In genomic region chr7:17663056-17663675, GRCh38 we compare ENCODE assay signal across 17 cellular contexts.
A peak's percentile ranks its signal among the peaks of the same experiment; 100 is the strongest.
DNase-seq lines count a peak whose midpoint lies in the region; ATAC-seq and TF ChIP-seq lines count a peak whose summit lies in the region.
"Had no signal": no experiment of that assay in that cellular context is flagged by ENCODE, and none has a peak within 500 bp of the region (broad histone marks: within the 10 kb centered on the region; RNA-seq: fewer than 3 reads in every experiment).

No MANE protein-coding gene starts in this region.

- H3K36me3 Mint-ChIP-seq in naive thymus-derived CD4-positive, alpha-beta T cell = no peaks in the 10 kb centered on the region

- peak; percentile 61 for ATAC-seq in left lung
- no peak for ATAC-seq in naive thymus-derived CD4-positive, alpha-beta T cell
- ATAC-seq: activated CD8-positive, alpha-beta T cell treated with anti-CD3 and anti-CD28 coated beads for 36 hours; GM12878 had no signal

- CTCF ChIA-PET in naive thymus-derived CD4-positive, alpha-beta T cell (lab: Charles Lee) = no interaction called here

- H3K27ac ChIP-seq in breast epithelium = peak overlapping the region; percentile 44 to 65
- peak overlapping the region; percentile 19 to 47 for H3K27ac ChIP-seq in left lung
- H3K27ac ChIP-seq in naive thymus-derived CD4-positive, alpha-beta T cell (ENCODE audit: low read depth, low read length) = no peak overlapping the region
- H3K27ac ChIP-seq: 22Rv1, PC-9 had no signal

- intact Hi-C loops in breast epithelium (cut with DNase I; ENCODE audit: low total_unique reads) (no loop called here), left lung (cut with DNase I) (no loop called here)
- intact Hi-C loops in naive thymus-derived CD4-positive, alpha-beta T cell (cut with micrococcal nuclease) = no loop called here

- H3K27ac Mint-ChIP-seq in naive thymus-derived CD4-positive, alpha-beta T cell = no peak overlapping the region
- H3K27ac Mint-ChIP-seq: activated CD8-positive, alpha-beta T cell treated with anti-CD3 and anti-CD28 coated beads for 36 hours had no signal

- H3K27me3 Mint-ChIP-seq in naive thymus-derived CD4-positive, alpha-beta T cell = peaks cover 0 to 8% (median 4%) of the 10 kb centered on the region in 5 donors

- DNase-seq in A172 (ENCODE audit: low spot score) (peak; percentile 78), HT1080 (ENCODE audit: low read depth) (peak; percentile 60), breast epithelium (ENCODE audit: low spot score in 2 of 2) (no peak), left lung (no peak), GM19240 (ENCODE audit: insufficient read length, low spot score) (no peak), UCSD-AML1 (lab: John Stamatoyannopoulos, UW; ENCODE audit: unreplicated experiment) (no peak), NCI-H1436 (lab: John Stamatoyannopoulos, UW) (no peak)
- DNase-seq in naive thymus-derived CD4-positive, alpha-beta T cell = no peak
- DNase-seq: activated CD8-positive, alpha-beta T cell treated with anti-CD3 and anti-CD28 coated beads for 36 hours; activated effector memory CD4-positive, alpha-beta T cell treated with Interleukin-2 at 50 U/mL for 16 hours; T-helper 2 cell had no signal

- POLR2A ChIA-PET in naive thymus-derived CD4-positive, alpha-beta T cell (lab: Charles Lee) = no interaction called here

- no peak for TF ChIP-seq POLR2A in breast epithelium (IDR thresholded peaks at IDR 0.05)

- TF ChIP-seq CTCF in breast epithelium (IDR thresholded peaks at IDR 0.05) (no peak), left lung (IDR thresholded peaks at IDR 0.05) (no peak)

- H3K4me1 Mint-ChIP-seq in naive thymus-derived CD4-positive, alpha-beta T cell = no peaks in the 10 kb centered on the region

- no peak overlapping the region for H3K4me3 ChIP-seq in breast epithelium
- H3K4me3 ChIP-seq in left lung = no peak overlapping the region
- H3K4me3 ChIP-seq in naive thymus-derived CD4-positive, alpha-beta T cell (ENCODE audit: low read length) = no peak overlapping the region
- H3K4me3 ChIP-seq: esophagus muscularis mucosa, GM12878, PC-9, tibial nerve had no signal

- H3K27me3 ChIP-seq in breast epithelium = no peaks in the 10 kb centered on the region
- no peaks in the 10 kb centered on the region for H3K27me3 ChIP-seq in left lung
- no peaks in the 10 kb centered on the region for H3K27me3 ChIP-seq in naive thymus-derived CD4-positive, alpha-beta T cell (ENCODE audit: control insufficient read depth in 2 of 2, insufficient read depth in 2 of 2, low read length in 2 of 2)
- H3K27me3 ChIP-seq: esophagus muscularis mucosa, tibial nerve had no signal

- no peaks in the 10 kb centered on the region for H3K9me3 ChIP-seq in breast epithelium
- H3K9me3 ChIP-seq in left lung = peaks cover 0 to 2% of the 10 kb centered on the region in 2 donors
- no peaks in the 10 kb centered on the region for H3K9me3 ChIP-seq in naive thymus-derived CD4-positive, alpha-beta T cell (ENCODE audit: control insufficient read depth in 2 of 3, low read length in 3 of 3)

- no peaks in the 10 kb centered on the region for H3K4me1 ChIP-seq in breast epithelium
- H3K4me1 ChIP-seq in left lung = peaks cover 0 to 5% of the 10 kb centered on the region in 2 donors
- H3K4me1 ChIP-seq in naive thymus-derived CD4-positive, alpha-beta T cell (ENCODE audit: control insufficient read depth in 2 of 2, insufficient read depth in 2 of 2, low read length in 2 of 2) = no peaks in the 10 kb centered on the region
- H3K4me1 ChIP-seq: tibial nerve had no signal

- peaks cover 0 to 2% (median 0%) of the 10 kb centered on the region in 11 donors for H3K9me3 Mint-ChIP-seq in naive thymus-derived CD4-positive, alpha-beta T cell
- H3K9me3 Mint-ChIP-seq: activated CD8-positive, alpha-beta T cell treated with anti-CD3 and anti-CD28 coated beads for 36 hours; neural crest cell had no signal

- H3K36me3 ChIP-seq in breast epithelium = no peaks in the 10 kb centered on the region
- no peaks in the 10 kb centered on the region for H3K36me3 ChIP-seq in left lung
- no peaks in the 10 kb centered on the region for H3K36me3 ChIP-seq in naive thymus-derived CD4-positive, alpha-beta T cell (ENCODE audit: control insufficient read depth in 2 of 3, insufficient read depth in 3 of 3, low read length in 3 of 3)
- H3K36me3 ChIP-seq: esophagus muscularis mucosa, tibial nerve had no signal

- H3K4me3 Mint-ChIP-seq in naive thymus-derived CD4-positive, alpha-beta T cell = no peak overlapping the region
- H3K4me3 Mint-ChIP-seq: activated CD8-positive, alpha-beta T cell treated with anti-CD3 and anti-CD28 coated beads for 36 hours; neural crest cell had no signal

Comparison
In these comparisons a context has a peak if more than half of its experiments do, and no peak if none do; other contexts are left out.
1. DNase-seq: peak in A172 (single experiment) and HT1080 (single experiment); none in breast epithelium (0 of 2), left lung (0 of 2), GM19240 (single experiment), naive thymus-derived CD4-positive, alpha-beta T cell (0 of 9), UCSD-AML1 (single experiment) and NCI-H1436 (single experiment).